In the genomic region with DNA sequence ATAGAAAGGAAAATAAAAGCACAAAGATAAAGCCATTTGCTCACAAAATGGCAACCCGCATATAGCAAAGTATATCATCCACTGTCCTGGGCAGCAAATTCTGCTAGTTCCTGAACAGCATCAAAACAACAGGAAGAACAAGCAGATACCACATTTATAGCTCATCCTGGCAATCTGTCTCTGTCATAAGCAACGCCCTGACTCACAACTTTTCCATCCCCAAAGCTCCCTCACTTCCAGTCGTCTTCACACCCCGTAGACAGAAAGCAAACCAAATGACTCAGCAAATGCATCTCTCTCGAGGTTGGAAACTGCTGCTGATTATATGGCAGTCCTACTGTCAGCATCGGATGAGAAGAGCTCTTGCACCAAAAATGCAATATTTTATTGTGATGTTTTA, we compare ENCODE assay signal across 1 cellular context.
TF ChIP-seq lines count a peak whose summit lies in the region.

No MANE protein-coding gene starts in this region.

TF ChIP-seq in IMR-90, 13 proteins besides CTCF, POLR2A, EP300 and RAD21:
- TF ChIP-seq NFE2L2 (IDR thresholded peaks at IDR 0.05; ENCODE audit: low read depth, low read length), result peak; percentile 95
- 0 out of 2 replicates have a peak, but pooled peaks have one; percentile 2 for TF ChIP-seq SMC3 (IDR thresholded peaks at IDR 0.05; ENCODE audit: low read depth, low read length)
- TF ChIP-seq FOS (IDR thresholded peaks at IDR 0.05; ENCODE audit: low read depth, low read length), result peak; percentile 46; the same call in 1 of the 2 replicates
- TF ChIP-seq RFX5 (IDR thresholded peaks at IDR 0.05; ENCODE audit: low read depth, low read length), result no peak
- peak; percentile 88 for TF ChIP-seq MAFK (IDR thresholded peaks at IDR 0.05; ENCODE audit: low read depth, low read length)
- no peak for TF ChIP-seq CHD1 (IDR thresholded peaks at IDR 0.05; ENCODE audit: low read depth, low read length)
- no peak for TF ChIP-seq RCOR1 (IDR thresholded peaks at IDR 0.05; ENCODE audit: insufficient replicate concordance, low read length)
- no peak for TF ChIP-seq MAZ (IDR thresholded peaks at IDR 0.05; ENCODE audit: borderline replicate concordance, low read depth, low read length)
